25 cellular contexts compared by ENCODE assay signal in the genomic region with DNA sequence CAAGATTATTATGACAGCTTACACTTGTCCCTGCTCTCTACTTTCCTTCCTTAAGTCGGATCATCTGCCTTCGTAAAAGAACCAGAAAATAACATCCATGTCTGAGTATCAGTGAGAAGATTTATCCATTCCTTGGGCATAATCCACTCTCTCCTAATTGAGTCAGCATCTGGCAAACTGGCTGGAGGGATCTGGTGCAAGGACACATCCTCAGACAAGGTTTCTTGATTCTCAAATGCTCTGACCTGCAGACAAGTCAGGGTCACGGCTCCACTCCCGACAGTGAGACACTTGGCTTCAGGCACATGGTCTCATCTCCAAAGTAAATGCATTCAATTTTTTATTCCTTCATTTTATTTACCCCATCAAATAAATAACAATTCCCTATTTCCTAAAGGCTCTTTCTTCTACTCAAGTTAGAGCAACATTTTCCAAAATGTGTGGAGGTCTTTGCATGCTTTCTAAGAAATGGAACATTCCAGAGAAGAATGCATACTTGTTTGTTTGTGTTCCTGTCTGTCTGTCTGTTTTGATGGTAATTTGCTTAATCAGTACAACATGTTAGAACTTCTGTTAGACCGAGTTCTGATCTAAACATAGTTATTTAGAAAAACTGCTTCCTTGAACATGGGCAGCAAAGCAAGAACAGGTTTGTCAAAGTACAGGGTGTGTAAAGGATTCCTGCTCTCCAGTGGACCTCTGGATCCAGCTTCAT.
A peak's percentile ranks its signal among the peaks of the same experiment; 100 is the strongest.
DNase-seq lines count a peak whose midpoint lies in the region; ATAC-seq, FAIRE-seq and TF ChIP-seq lines count a peak whose summit lies in the region.
"Had no signal": no experiment of that assay in that cellular context is flagged by ENCODE, and none has a peak within 500 bp of the region (broad histone marks: within the 10 kb centered on the region; RNA-seq: fewer than 3 reads in every experiment).

No MANE protein-coding gene starts in this region.

- no peak overlapping the region for H3K14ac ChIP-seq in H1 (ENCODE audit: insufficient read length)

- H3K23ac ChIP-seq in H1 (ENCODE audit: insufficient read length) = no peak overlapping the region

- CTCF ChIA-PET in H1 (lab: Charles Lee; ENCODE audit: partially characterized antibody) = no interaction called here

- H3K36me3 ChIP-seq in H1 (ENCODE audit: control insufficient read depth in 2 of 4, insufficient read depth in 4 of 4, low read length in 3 of 4) (no peaks in the 10 kb centered on the region), mucosa of descending colon (ENCODE audit: low read depth) (no peaks in the 10 kb centered on the region), brain microvascular endothelial cell (replicated peaks) (no peaks in the 10 kb centered on the region)
- H3K36me3 ChIP-seq: HAP-1, Peyer's patch, SJCRH30 had no signal

- no peak overlapping the region for H3K4me3 ChIP-seq in H1 (ENCODE audit: extremely low read depth in 1 of 4, insufficient read depth in 2 of 4, low read depth in 3 of 4, low read length in 4 of 4)
- H3K4me3 ChIP-seq in mucosa of descending colon = no peak overlapping the region
- H3K4me3 ChIP-seq in brain microvascular endothelial cell (ENCODE audit: low read depth, low read length) = no peak overlapping the region
- H3K4me3 ChIP-seq: HAP-1, Peyer's patch, SJCRH30 had no signal

- H3K9me3 ChIP-seq in H1 (ENCODE audit: insufficient read depth in 2 of 2, low read depth in 1 of 2, low read length in 1 of 2) = no peaks in the 10 kb centered on the region; a peak in 1 of 4 replicates
- H3K9me3 ChIP-seq in mucosa of descending colon = no peaks in the 10 kb centered on the region
- H3K9me3 ChIP-seq: HAP-1, Peyer's patch had no signal

- no peaks in the 10 kb centered on the region for H3K27me3 ChIP-seq in H1 (replicated peaks in 1 of 4; ENCODE audit: control insufficient read depth in 3 of 4, extremely low read depth in 1 of 4, insufficient read depth in 3 of 4, low read length in 3 of 4)
- no peaks in the 10 kb centered on the region for H3K27me3 ChIP-seq in brain microvascular endothelial cell (replicated peaks)
- H3K27me3 ChIP-seq: Peyer's patch, SJCRH30 had no signal

- no peaks in the 10 kb centered on the region for H3K4me1 ChIP-seq in H1 (replicated peaks in 1 of 4; ENCODE audit: control insufficient read depth in 3 of 4, insufficient read depth in 4 of 4, low read length in 3 of 4)
- peaks cover 6% of the 10 kb centered on the region for H3K4me1 ChIP-seq in mucosa of descending colon (ENCODE audit: low read depth)
- H3K4me1 ChIP-seq: HAP-1, Peyer's patch had no signal

- no peaks in the 10 kb centered on the region for H3K23me2 ChIP-seq in H1 (ENCODE audit: low read depth, low read length)

- no peak for TF ChIP-seq CTCF in H1 (IDR thresholded peaks at IDR 0.05; ENCODE audit: control extremely low read depth in 1 of 3, insufficient read depth in 1 of 3, low read depth in 1 of 3, low read length in 3 of 3)
- no peak for TF ChIP-seq CTCF in mucosa of descending colon (IDR thresholded peaks at IDR 0.05)
- no peak for TF ChIP-seq CTCF in brain microvascular endothelial cell (IDR thresholded peaks at IDR 0.05; ENCODE audit: low read depth, low read length, missing control alignments)

- no peak overlapping the region for H3K9ac ChIP-seq in H1 (replicated peaks in 1 of 4; ENCODE audit: extremely low read depth in 1 of 4, low read depth in 3 of 4, low read length in 3 of 4)

- H3K4ac ChIP-seq in H1 (replicated peaks; ENCODE audit: insufficient read length, low read depth, low read length) = no peak overlapping the region

- no peak overlapping the region for H3K27ac ChIP-seq in H1 (ENCODE audit: low read depth, low read length)
- no peak overlapping the region for H3K27ac ChIP-seq in brain microvascular endothelial cell
- H3K27ac ChIP-seq: 22Rv1, HL-60, Peyer's patch, SJCRH30 had no signal

- peak; percentile 38 for ATAC-seq in mucosa of descending colon
- no peak for ATAC-seq in GM18909 (IDR thresholded peaks at IDR 0.05; ENCODE audit: poor library complexity, unreplicated experiment)
- ATAC-seq: CD8-positive, alpha-beta T cell had no signal

- no peak overlapping the region for H2AK5ac ChIP-seq in H1 (ENCODE audit: low read depth, low read length)

- H3K18ac ChIP-seq in H1 (ENCODE audit: extremely low read depth, low read length) = peak overlapping the region; percentile 19; the same call in 1 of the 2 replicates

- H2BK15ac ChIP-seq in H1 (ENCODE audit: low read length) = no peak overlapping the region

- no peak overlapping the region for H4K8ac ChIP-seq in H1 (ENCODE audit: extremely low read depth, insufficient read depth, low read length)

- TF ChIP-seq EP300 in H1 (IDR thresholded peaks at IDR 0.05; ENCODE audit: borderline replicate concordance in 1 of 2, low read depth in 2 of 2, low read length in 2 of 2) = no peak

- no peak overlapping the region for H4K91ac ChIP-seq in H1 (replicated peaks; ENCODE audit: insufficient read length, low read length)

- no peak for TF ChIP-seq RAD21 in H1 (IDR thresholded peaks at IDR 0.05 in 1 of 2, conservative IDR thresholded peaks at IDR 0.05 in 1 of 2; ENCODE audit: low read depth in 2 of 2, low read length in 2 of 2)

- no peak overlapping the region for H2BK120ac ChIP-seq in H1 (replicated peaks; ENCODE audit: low read depth, low read length)

- FAIRE-seq in H1 (lab: Jason Lieb, UNC) = no peak

- no peak overlapping the region for H3K4me2 ChIP-seq in H1 (ENCODE audit: insufficient read depth in 1 of 2, low read depth in 2 of 2, low read length in 2 of 2)

- POLR2A ChIA-PET in H1 (lab: Charles Lee; ENCODE audit: partially characterized antibody) = no interaction called here

- H3K79me1 ChIP-seq in H1 (ENCODE audit: low read depth, low read length) = no peaks in the 10 kb centered on the region

- no peak overlapping the region for H3K56ac ChIP-seq in H1 (replicated peaks; ENCODE audit: insufficient read length, low read depth, low read length)

- no peak for TF ChIP-seq POLR2A in H1 (IDR thresholded peaks at IDR 0.05; ENCODE audit: control extremely low read depth in 1 of 2, low read depth in 2 of 2, low read length in 2 of 2)

- no peak overlapping the region for H4K5ac ChIP-seq in H1 (ENCODE audit: insufficient read length, low read depth, low read length)

- H2BK12ac ChIP-seq in H1 (ENCODE audit: low read depth, low read length) = no peak overlapping the region; the same call in 1 of the 2 replicates

- H2AFZ ChIP-seq in H1 (ENCODE audit: low read length) = no peak overlapping the region; the same call in 1 of the 2 replicates

- H3K79me2 ChIP-seq in H1 (ENCODE audit: control insufficient read depth in 1 of 2, insufficient read depth in 2 of 2, low read length in 2 of 2) = no peaks in the 10 kb centered on the region

- intact Hi-C loops in mucosa of descending colon (cut with DNase I, micrococcal nuclease) = no loop called here

- DNase-seq in AG08395 (ENCODE audit: low spot score) (peak; percentile 4), NCI-H82 (lab: John Stamatoyannopoulos, UW) (peak; percentile 97), H1 (ENCODE audit: low read depth in 1 of 2, low spot score in 2 of 2) (no peak), mucosa of descending colon (no peak), brain microvascular endothelial cell (no peak), 8988T (no peak)
- no peak for DNase-seq in stimulated activated CD4-positive, alpha-beta T cell treated with anti-CD3 and anti-CD28 coated beads, Interleukin-12 subunit alpha, Interleukin-12 subunit beta, amount 100 ng/mL, for 4 hours
- DNase-seq: AML-193; C1 segment of cervical spinal cord; CD8-positive, alpha-beta T cell; DMS53; GDM1; KG1; NCI-H1092; NCI-H1436; NCI-H187 treated with DMSO at 0.1 percent for 48 hours; NCI-H2227 treated with DMSO at 0.1 percent for 48 hours; NCI-H510A; NCI-H774; Peyer's patch; SJCRH30 had no signal

- in situ Hi-C loops in brain microvascular endothelial cell (cut with HindIII; ENCODE audit: low pct_ligation_motif_present, low sequenced_read_pairs) = no loop called here

- no peak overlapping the region for H2BK20ac ChIP-seq in H1 (ENCODE audit: low read length)

- no peak overlapping the region for H2BK5ac ChIP-seq in H1 (ENCODE audit: low read depth, low read length)

- H4K20me1 ChIP-seq in H1 (replicated peaks in 1 of 2; ENCODE audit: control insufficient read depth in 1 of 2, insufficient read depth in 2 of 2, low read length in 2 of 2) = no peaks in the 10 kb centered on the region

- WGBS in H1 (ENCODE audit: extremely low coverage in 1 of 2, insufficient coverage in 1 of 2, insufficient read length in 1 of 2, insufficient replicate concordance in 2 of 2, low coverage in 1 of 2, low lambda C conversion rate in 2 of 2, missing lambda C conversion rate in 1 of 2), 2 experiments = 89% methylated on average over 5 of the region's 5 CpGs; no CpG with 5 or more reads in 1 of the 2 experiments

TF ChIP-seq in H1, 55 proteins besides CTCF, POLR2A, EP300 and RAD21:
- TF ChIP-seq JUN (IDR thresholded peaks at IDR 0.05; ENCODE audit: low read depth, low read length) (no peak), TEAD4 (IDR thresholded peaks at IDR 0.05; ENCODE audit: low read depth, low read length) (no peak), ASH2L (IDR thresholded peaks at IDR 0.05; ENCODE audit: low read length) (no peak), KDM1A (IDR thresholded peaks at IDR 0.05; ENCODE audit: borderline replicate concordance, low read length) (no peak), TAF1 (IDR thresholded peaks at IDR 0.05; ENCODE audit: low read depth, low read length) (no peak), BACH1 (IDR thresholded peaks at IDR 0.05; ENCODE audit: low read length) (no peak), HDAC2 (IDR thresholded peaks at IDR 0.05; ENCODE audit: borderline replicate concordance in 1 of 2, low read depth in 2 of 2, low read length in 2 of 2) (no peak), GABPA (IDR thresholded peaks at IDR 0.05; ENCODE audit: borderline replicate concordance, insufficient read depth, low read length) (no peak), ZNF274 (IDR thresholded peaks at IDR 0.05; ENCODE audit: borderline replicate concordance, extremely low read depth, low read length) (no peak)

Comparison
In these comparisons a context has a peak if more than half of its experiments do, and no peak if none do; other contexts are left out.
1. DNase-seq: peak in AG08395 (single experiment) and NCI-H82 (single experiment); none in H1 (0 of 2), mucosa of descending colon (0 of 3), brain microvascular endothelial cell (single experiment), 8988T (single experiment) and stimulated activated CD4-positive, alpha-beta T cell treated with anti-CD3 and anti-CD28 coated beads, Interleukin-12 subunit alpha, Interleukin-12 subunit beta, amount 100 ng/mL, for 4 hours (single experiment).